ENCODE assay signal across 20 cellular contexts in the genomic region with DNA sequence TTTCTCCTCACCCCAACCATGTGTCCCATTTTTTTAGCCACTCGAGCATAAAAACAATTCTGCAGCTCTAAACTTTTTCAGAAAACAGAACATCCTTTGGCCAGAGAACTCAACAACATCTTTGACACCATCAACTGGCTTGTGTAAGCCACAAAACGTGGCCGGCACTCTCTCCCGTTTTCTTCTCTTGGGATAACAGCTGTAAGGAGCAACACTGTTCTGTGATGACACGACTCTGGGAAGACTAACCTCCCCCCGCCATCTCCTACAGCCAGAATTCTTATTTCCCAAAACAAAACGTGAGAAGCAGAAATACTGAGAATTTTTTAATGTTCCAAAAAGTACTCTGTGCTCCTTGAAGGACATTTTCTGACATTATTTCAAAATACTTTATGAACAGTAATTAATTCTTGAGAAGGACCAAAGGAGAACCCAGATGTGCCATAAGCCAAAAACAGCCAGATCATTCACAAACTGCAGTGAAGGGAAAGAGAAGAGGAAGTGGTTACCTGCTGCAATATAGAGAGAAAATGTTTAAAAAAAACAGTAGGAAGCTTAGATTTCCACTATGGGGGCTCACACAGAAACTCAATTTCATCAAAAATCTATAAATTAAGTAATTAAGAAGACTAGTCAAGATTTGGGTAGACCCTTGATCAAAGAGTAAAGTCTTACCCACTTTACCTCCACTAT. TPM values are rescaled to one million over a fixed set of nuclear protein-coding genes. Genes with fewer than 3 reads are reported as not detected.
DNase-seq lines count a peak whose midpoint lies in the region; ATAC-seq, FAIRE-seq and TF ChIP-seq lines count a peak whose summit lies in the region.
"Had no signal": no experiment of that assay in that cellular context is flagged by ENCODE, and none has a peak within 500 bp of the region (broad histone marks: within the 10 kb centered on the region; RNA-seq: fewer than 3 reads in every experiment).

No MANE protein-coding gene starts in this region.

- H2AFZ ChIP-seq in K562 (ENCODE audit: low read depth, low read length) = no peak overlapping the region

- no peaks in the 10 kb centered on the region for H3K9me1 ChIP-seq in K562 (ENCODE audit: control insufficient read depth, insufficient read depth, low read length)

- FAIRE-seq in K562 (lab: Jason Lieb, UNC) = no peak

- no peaks in the 10 kb centered on the region for H3K36me3 Mint-ChIP-seq in WTC11
- H3K36me3 Mint-ChIP-seq: CD4-positive, alpha-beta memory T cell; naive thymus-derived CD8-positive, alpha-beta T cell had no signal

- CTCF ChIA-PET in K562 (lab: Yijun Ruan, JAX; ENCODE audit: low intra/inter-chr PET ratio) (no interaction called here), WTC11 (lab: Charles Lee) (no interaction called here)

- H3K27me3 ChIP-seq in K562 (ENCODE audit: control insufficient read depth in 2 of 2, insufficient read depth in 2 of 2, low read length in 2 of 2) (no peaks in the 10 kb centered on the region; a peak in 1 of 5 replicates), right atrium auricular region (no peaks in the 10 kb centered on the region), stomach (no peaks in the 10 kb centered on the region)
- H3K27me3 ChIP-seq: breast epithelium, dorsolateral prefrontal cortex, upper lobe of right lung had no signal

- H4K20me1 ChIP-seq in K562 (replicated peaks; ENCODE audit: control insufficient read depth, insufficient read depth, low read length) = no peaks in the 10 kb centered on the region

- H3K9me3 Mint-ChIP-seq in WTC11 = no peaks in the 10 kb centered on the region
- H3K9me3 Mint-ChIP-seq: activated T-helper 2 cell treated with anti-CD3 and anti-CD28 coated beads, Interferon-gamma antibody, Interleukin-2, Interleukin-4, amounts not matched to agents 10 μg/mL and 5 μg/mL and 100 μg/mL, durations not matched to agents 14 hours and 24 hours and 36 hours; CD4-positive, alpha-beta memory T cell had no signal

- H3K27ac ChIP-seq in K562 (ENCODE audit: extremely low read depth, low read depth, low read length) (no peak overlapping the region), right atrium auricular region (peak overlapping the region; percentile 33 to 43), stomach (peak overlapping the region in 4 of 5 donors; percentile 23 to 76 (median 40))
- H3K27ac ChIP-seq: breast epithelium, dorsolateral prefrontal cortex, upper lobe of right lung had no signal

- intact Hi-C loops in K562 (cut with micrococcal nuclease) = no loop called here
- intact Hi-C loops in stomach (cut with DNase I; ENCODE audit: low total_unique reads) = no loop called here

- H3K9ac ChIP-seq in K562 (ENCODE audit: insufficient read depth in 1 of 2, low read depth in 2 of 2, low read length in 2 of 2) = no peak overlapping the region
- H3K9ac ChIP-seq: SK-N-SH had no signal

- no peaks in the 10 kb centered on the region for H3K36me3 ChIP-seq in K562 (ENCODE audit: control insufficient read depth, insufficient read depth, low read length)
- H3K36me3 ChIP-seq in right atrium auricular region = no peaks in the 10 kb centered on the region
- H3K36me3 ChIP-seq in stomach = no peaks in the 10 kb centered on the region
- H3K36me3 ChIP-seq: breast epithelium, upper lobe of right lung had no signal

- no peak overlapping the region for H3K27ac Mint-ChIP-seq in WTC11
- H3K27ac Mint-ChIP-seq: activated T-helper 2 cell treated with anti-CD3 and anti-CD28 coated beads, Interferon-gamma antibody, Interleukin-2, Interleukin-4, amounts not matched to agents 10 μg/mL and 5 μg/mL and 100 μg/mL, durations not matched to agents 14 hours and 24 hours and 36 hours had no signal

- POLR2A ChIA-PET in K562 (lab: Yijun Ruan, JAX) (no interaction called here), WTC11 (lab: Charles Lee) (no interaction called here)

- H3K79me2 ChIP-seq in K562 (ENCODE audit: control insufficient read depth, insufficient read depth, low read length) = no peaks in the 10 kb centered on the region

- no peak for TF ChIP-seq RAD21 in K562 (CRISPR knock-in tag; conservative IDR thresholded peaks at IDR 0.05 in 1 of 2, IDR thresholded peaks at IDR 0.05 in 1 of 2)

- no peaks in the 10 kb centered on the region for H3K4me1 ChIP-seq in K562 (replicated peaks in 1 of 2; ENCODE audit: control insufficient read depth in 2 of 2, insufficient read depth in 2 of 2, low read length in 2 of 2)
- H3K4me1 ChIP-seq in right atrium auricular region = peaks cover 0 to 95% of the 10 kb centered on the region in 2 donors
- peaks cover 4 to 84% (median 32%) of the 10 kb centered on the region in 4 donors for H3K4me1 ChIP-seq in stomach
- H3K4me1 ChIP-seq: breast epithelium had no signal

- no peaks in the 10 kb centered on the region for H3K4me1 Mint-ChIP-seq in WTC11
- H3K4me1 Mint-ChIP-seq: CD4-positive, alpha-beta memory T cell; naive thymus-derived CD8-positive, alpha-beta T cell had no signal

- BruUV-seq in K562 (replicated peaks; lab: Mats Ljungman, UMichigan) = no TSS peak

- TF ChIP-seq CTCF in K562 (IDR thresholded peaks at IDR 0.05 in 2 of 3, conservative IDR thresholded peaks at IDR 0.05 in 1 of 3; ENCODE audit: insufficient read depth in 2 of 3, low read depth in 1 of 3, low read length in 3 of 3) = no peak
- no peak for TF ChIP-seq CTCF in right atrium auricular region (IDR thresholded peaks at IDR 0.05)
- no peak for TF ChIP-seq CTCF in stomach (IDR thresholded peaks at IDR 0.05)
- no peak for TF ChIP-seq CTCF in WTC11 (IDR thresholded peaks at IDR 0.05)

- H3K4me3 ChIP-seq in K562 (no peak overlapping the region), right atrium auricular region (no peak overlapping the region), stomach (no peak overlapping the region)
- H3K4me3 ChIP-seq: breast epithelium, dorsolateral prefrontal cortex, upper lobe of right lung had no signal

- H3K27me3 Mint-ChIP-seq in WTC11 (ENCODE audit: low read depth) = no peaks in the 10 kb centered on the region

- H3K9me3 ChIP-seq in K562 (replicated peaks; ENCODE audit: control insufficient read depth, insufficient read depth, low read depth, low read length) (no peaks in the 10 kb centered on the region), right atrium auricular region (no peaks in the 10 kb centered on the region), stomach (no peaks in the 10 kb centered on the region)
- H3K9me3 ChIP-seq: breast epithelium, SK-N-SH, upper lobe of right lung had no signal

- DNase-seq in MV-4-11 (lab: John Stamatoyannopoulos, UW) = peak; percentile 7
- no peak for DNase-seq in K562 (ENCODE audit: extremely low read depth in 1 of 4, low spot score in 3 of 4)
- DNase-seq in right atrium auricular region (ENCODE audit: low spot score) = peak; percentile 75
- no peak for DNase-seq in stomach
- DNase-seq in WTC11 (ENCODE audit: low spot score) = no peak
- no peak for DNase-seq in NCI-H526 (lab: John Stamatoyannopoulos, UW)
- DNase-seq in superior temporal gyrus (ENCODE audit: extremely low spot score) = no peak
- DNase-seq in AG08395 (ENCODE audit: low spot score) = no peak
- DNase-seq: activated CD4-positive, alpha-beta T cell treated with anti-CD3 and anti-CD28 coated beads for 1 hour; CD4-positive, alpha-beta memory T cell; DMS53; dorsolateral prefrontal cortex; mammary epithelial cell; naive thymus-derived CD8-positive, alpha-beta T cell; NCI-H187; posterior cingulate gyrus; SK-N-SH; upper lobe of right lung had no signal

- H3K4me3 Mint-ChIP-seq in WTC11 = no peak overlapping the region
- H3K4me3 Mint-ChIP-seq: CD4-positive, alpha-beta memory T cell; naive thymus-derived CD8-positive, alpha-beta T cell had no signal

- no peak overlapping the region for H3K4me2 ChIP-seq in K562 (ENCODE audit: insufficient read depth, low read length)
- H3K4me2 ChIP-seq: SK-N-SH had no signal

- no peak for TF ChIP-seq EP300 in K562 (IDR thresholded peaks at IDR 0.05; ENCODE audit: low read length)
- TF ChIP-seq EP300 in stomach (IDR thresholded peaks at IDR 0.05) = no peak

- in situ Hi-C loops in K562 (cut with MboI) = no loop called here

- ATAC-seq in K562 (no peak), WTC11 (no peak)
- ATAC-seq: naive thymus-derived CD8-positive, alpha-beta T cell; upper lobe of right lung had no signal

- 0% methylated on average over 5 of the region's 7 CpGs for WGBS in K562 (ENCODE audit: insufficient coverage, low coverage, missing lambda C conversion rate)
- 56 to 79% (median 69%) methylated on average over 6 to 7 of the region's 7 CpGs for WGBS in stomach, 5 donors

- TF ChIP-seq POLR2A in K562 (conservative IDR thresholded peaks at IDR 0.05) (no peak), stomach (IDR thresholded peaks at IDR 0.05) (no peak)

RNA-seq across cellular contexts. Expression of gene COL4A1, which starts 25.8 kb away (rescaled TPM):
- not detected in 2 replicates for total RNA-seq in K562 (2011; cell fraction: chromatin; rRNA removed; ENCODE audit: low replicate concordance)
- not detected in 2 replicates for total RNA-seq in K562 (2011; cell fraction: nucleolus; rRNA removed)
- total RNA-seq in K562 (2011; cell fraction: nucleoplasm; rRNA removed) = not detected in 2 replicates
- not detected in 2 replicates for total RNA-seq in K562 (2014; rRNA removed)
- total RNA-seq in K562 (2014; rRNA removed; fragmentation: Illumina TruSeq; extraction: Trizol) = not detected in 2 replicates
- not detected in 2 replicates for total RNA-seq in K562 (2015; rRNA removed; fragmentation: Illumina TruSeq; extraction: Trizol)
- 0.35 and 0.36 TPM in 2 replicates for total RNA-seq in K562 (2021)
- polyA plus RNA-seq in K562 (2011; rRNA removed) = not detected in 2 replicates
- 0.03 and 0.10 TPM in 2 replicates for polyA plus RNA-seq in K562 (2011; cell fraction: cytosol; rRNA removed)
- not detected in 2 replicates for polyA plus RNA-seq in K562 (2011; cell fraction: nucleus; rRNA removed)
- not detected in 2 replicates for polyA plus RNA-seq in K562 (2012)
- polyA plus RNA-seq in K562 (2014; fragmentation: Illumina TruSeq; extraction: Trizol) = not detected in 2 replicates
- polyA plus RNA-seq in K562 (2014; fragmentation: Nextera tagmentation; extraction: Ambion mirVana) = not detected
- not detected in 2 replicates for polyA plus RNA-seq in K562 (2014; rRNA removed)
- polyA minus RNA-seq in K562 (2011; rRNA and poly(A)+ RNA removed) = not detected in 2 replicates
- polyA minus RNA-seq in K562 (2011; cell fraction: cytosol; rRNA and poly(A)+ RNA removed) = not detected in 2 replicates
- polyA minus RNA-seq in K562 (2011; cell fraction: nucleus; rRNA and poly(A)+ RNA removed) = not detected in 2 replicates
- total RNA-seq in right atrium auricular region = 100 to 1,000 TPM; 140 to 201 TPM
- 100 to 1,000 TPM; 132 to 798 (median 175) TPM for total RNA-seq in stomach
- 10 to 100 TPM; 18.8 to 59.0 (median 30.6) TPM for polyA plus RNA-seq in stomach
- total RNA-seq in WTC11 (2021) = 75.0 to 89.6 TPM (median 82.3 TPM) in 3 replicates
- total RNA-seq: activated T-helper 2 cell treated with anti-CD3 and anti-CD28 coated beads, Interferon-gamma antibody, Interleukin-2, Interleukin-4, amounts not matched to agents 10 μg/mL and 5 μg/mL and 100 μg/mL, durations not matched to agents 14 hours and 24 hours and 36 hours; CD4-positive, alpha-beta memory T cell; naive thymus-derived CD8-positive, alpha-beta T cell had no signal
- polyA plus RNA-seq: CD4-positive, alpha-beta memory T cell; naive thymus-derived CD8-positive, alpha-beta T cell had no signal

RNA-seq across cellular contexts. Expression of gene COL4A2, which starts 25.9 kb away (rescaled TPM):
- total RNA-seq in K562 (2011; cell fraction: chromatin; rRNA removed; ENCODE audit: low replicate concordance) = 4.9 and 5.6 TPM in 2 replicates
- 4.7 and 7.6 TPM in 2 replicates for total RNA-seq in K562 (2011; cell fraction: nucleolus; rRNA removed)
- total RNA-seq in K562 (2011; cell fraction: nucleoplasm; rRNA removed) = 3.3 and 3.4 TPM in 2 replicates
- total RNA-seq in K562 (2014; rRNA removed) = 11.3 and 20.0 TPM in 2 replicates
- 1.8 TPM in 2 replicates for total RNA-seq in K562 (2014; rRNA removed; fragmentation: Illumina TruSeq; extraction: Trizol)
- 10.1 and 11.1 TPM in 2 replicates for total RNA-seq in K562 (2015; rRNA removed; fragmentation: Illumina TruSeq; extraction: Trizol)
- 12.6 and 12.8 TPM in 2 replicates for total RNA-seq in K562 (2021)
- polyA plus RNA-seq in K562 (2011; rRNA removed) = 6.9 and 23.9 TPM in 2 replicates
- polyA plus RNA-seq in K562 (2011; cell fraction: cytosol; rRNA removed) = 26.5 and 26.9 TPM in 2 replicates
- polyA plus RNA-seq in K562 (2011; cell fraction: nucleus; rRNA removed) = 22.3 and 40.9 TPM in 2 replicates
- polyA plus RNA-seq in K562 (2012) = 8.6 and 11.0 TPM in 2 replicates
- 7.6 and 8.1 TPM in 2 replicates for polyA plus RNA-seq in K562 (2014; fragmentation: Illumina TruSeq; extraction: Trizol)
- under 1 TPM; 0.13 to 0.21 TPM for polyA plus RNA-seq in K562 (2014; fragmentation: Nextera tagmentation; extraction: Ambion mirVana)
- 15.2 and 15.7 TPM in 2 replicates for polyA plus RNA-seq in K562 (2014; rRNA removed)
- polyA minus RNA-seq in K562 (2011; rRNA and poly(A)+ RNA removed) = 5.4 and 7.8 TPM in 2 replicates
- polyA minus RNA-seq in K562 (2011; cell fraction: cytosol; rRNA and poly(A)+ RNA removed) = 8.1 and 17.2 TPM in 2 replicates
- 3.5 and 9.6 TPM in 2 replicates for polyA minus RNA-seq in K562 (2011; cell fraction: nucleus; rRNA and poly(A)+ RNA removed)
- 100 to 1,000 TPM; 141 to 153 TPM for total RNA-seq in right atrium auricular region
- 100 to 1,000 TPM; 134 to 531 (median 366) TPM for total RNA-seq in stomach
- 10 to 100 TPM; 24.0 to 96.6 (median 38.4) TPM for polyA plus RNA-seq in stomach
- 102 to 109 TPM (median 106 TPM) in 3 replicates for total RNA-seq in WTC11 (2021)
- total RNA-seq: activated T-helper 2 cell treated with anti-CD3 and anti-CD28 coated beads, Interferon-gamma antibody, Interleukin-2, Interleukin-4, amounts not matched to agents 10 μg/mL and 5 μg/mL and 100 μg/mL, durations not matched to agents 14 hours and 24 hours and 36 hours; CD4-positive, alpha-beta memory T cell; naive thymus-derived CD8-positive, alpha-beta T cell had no signal
- polyA plus RNA-seq: CD4-positive, alpha-beta memory T cell; naive thymus-derived CD8-positive, alpha-beta T cell had no signal

Comparison
In these comparisons a context has a peak if more than half of its experiments do, and no peak if none do; other contexts are left out.
1. DNase-seq: peak in MV-4-11 (single experiment) and right atrium auricular region (single experiment); none in K562 (0 of 4), stomach (single experiment), WTC11 (single experiment), NCI-H526 (0 of 2), superior temporal gyrus (single experiment) and AG08395 (single experiment).
2. RNA of gene COL4A1, which starts 25.8 kb away (total RNA-seq): 140 to 201 TPM in right atrium auricular region, 132 to 798 TPM in stomach and 75.0 to 89.6 TPM in WTC11; 0.35 to 0.36 TPM in K562; every median in the first group is over 10 times any median in the second.